Comparison of ENCODE assay signal across 19 cellular contexts in genomic region chr16:58452640-58453039, GRCh38. TPM values are rescaled to one million over a fixed set of nuclear protein-coding genes. Genes with fewer than 3 reads are reported as not detected.
A peak's percentile ranks its signal among the peaks of the same experiment; 100 is the strongest.
DNase-seq lines count a peak whose midpoint lies in the region; ATAC-seq, FAIRE-seq and TF ChIP-seq lines count a peak whose summit lies in the region.
"Had no signal": no experiment of that assay in that cellular context is flagged by ENCODE, and none has a peak within 500 bp of the region (broad histone marks: within the 10 kb centered on the region; RNA-seq: fewer than 3 reads in every experiment).

No MANE protein-coding gene starts in this region.

- no peak overlapping the region for H3K9ac ChIP-seq in PC-3 (ENCODE audit: low read length)

- H3K79me2 ChIP-seq in PC-3 (ENCODE audit: low read length), result no peaks in the 10 kb centered on the region

- no peaks in the 10 kb centered on the region for H4K20me1 ChIP-seq in PC-3 (ENCODE audit: low read length)

- CTCF ChIA-PET in A549 (lab: Yijun Ruan, JAX), result interaction anchor here (1.1 to 2.8 kb wide), 4 partner anchors 11 to 116 kb away, joined by 3 to 11 read pairs (median 8); no protein-coding TSS in a partner anchor
- CTCF ChIA-PET in PC-3 (lab: Charles Lee), result interaction anchor here (0.8 to 1.1 kb wide), 3 partner anchors 43 to 115 kb away, joined by 3 to 5 read pairs (median 3); no protein-coding TSS in a partner anchor
- CTCF ChIA-PET in Calu3 (lab: Charles Lee), result interaction anchor here (0.8 kb wide), 1 partner anchor 15 kb away, joined by 3 read pairs; no protein-coding TSS in a partner anchor

- BruUV-seq in PC-3 (replicated peaks; lab: Mats Ljungman, UMichigan), result no TSS peak
- no TSS peak for BruUV-seq in Calu3 (replicated peaks; lab: Mats Ljungman, UMichigan)

- H3K4me1 ChIP-seq in A549 (peaks cover 49% of the 10 kb centered on the region), PC-3 (ENCODE audit: insufficient read depth, low read length) (peaks cover 18% of the 10 kb centered on the region), uterus (peaks cover 4 to 12% of the 10 kb centered on the region in 2 donors)

- TF ChIP-seq CTCF in A549 (IDR thresholded peaks at IDR 0.05), result no peak
- no peak for TF ChIP-seq CTCF in PC-3 (conservative IDR thresholded peaks at IDR 0.05; ENCODE audit: low read depth, low read length)
- no peak for TF ChIP-seq CTCF in uterus (IDR thresholded peaks at IDR 0.05)
- no peak for TF ChIP-seq CTCF in Calu3 (IDR thresholded peaks at IDR 0.05; ENCODE audit: unreplicated experiment)

- FAIRE-seq in A549 (lab: Jason Lieb, UNC), result no peak
- FAIRE-seq: A204.1, HTR-8/SVneo had no signal

- H3F3A ChIP-seq in PC-3 (ENCODE audit: low read length, unreplicated experiment), result no peaks in the 10 kb centered on the region

- no peaks in the 10 kb centered on the region for H3K36me3 Mint-ChIP-seq in Calu3 (ENCODE audit: insufficient read depth, unreplicated experiment)

- no peak overlapping the region for H3K4me3 ChIP-seq in A549
- no peak overlapping the region for H3K4me3 ChIP-seq in PC-3 (ENCODE audit: low read length)
- H3K4me3 ChIP-seq in uterus, result no peak overlapping the region

- H3K27ac ChIP-seq in A549 (peak overlapping the region; percentile 61 to 69), PC-3 (ENCODE audit: low read length) (0 out of 2 replicates have a peak overlapping the region, but pooled peaks have one; percentile 7), epithelial cell of prostate (peak overlapping the region; percentile 32), uterus (peak overlapping the region; percentile 76 to 77)
- H3K27ac ChIP-seq: C4-2B had no signal

- H3K4me2 ChIP-seq in A549 (peak overlapping the region; percentile 64), PC-3 (ENCODE audit: low read length) (no peak overlapping the region)

- ATAC-seq in A549 (no peak), PC-3 (no peak)

- 80% methylated on average over 3 of the region's 3 CpGs for WGBS in A549 (ENCODE audit: missing lambda C conversion rate)

- TF ChIP-seq POLR2A in A549 (IDR thresholded peaks at IDR 0.05; ENCODE audit: low read length), result no peak
- no peak for TF ChIP-seq POLR2A in uterus (IDR thresholded peaks at IDR 0.05)

- POLR2A ChIA-PET in A549 (lab: Yijun Ruan, JAX), result interaction anchor here (0.7 kb wide), 1 partner anchor 60 kb away, joined by 3 read pairs; the partner anchor contains the start of gene GINS3
- POLR2A ChIA-PET in PC-3 (lab: Charles Lee; ENCODE audit: unreplicated experiment), result interaction anchor here (0.6 kb wide), 1 partner anchor 203 kb away, joined by 4 read pairs; a partner anchor contains a TSS

- TF ChIP-seq EP300 in A549 (IDR thresholded peaks at IDR 0.05), result no peak

- H3K27me3 Mint-ChIP-seq in Calu3 (ENCODE audit: unreplicated experiment), result peaks cover 89% of the 10 kb centered on the region

- no peak overlapping the region for H3K27ac Mint-ChIP-seq in Calu3 (ENCODE audit: unreplicated experiment)
- H3K27ac Mint-ChIP-seq: CD4-positive, alpha-beta T cell; HFFc6; IgD-negative memory B cell had no signal

- no peaks in the 10 kb centered on the region for H3K36me3 ChIP-seq in PC-3 (ENCODE audit: low read depth, low read length)
- no peaks in the 10 kb centered on the region for H3K36me3 ChIP-seq in uterus

- no peaks in the 10 kb centered on the region for H3K9me2 ChIP-seq in PC-3 (replicated peaks; ENCODE audit: low read length)

- DNase-seq in A549 (ENCODE audit: low read depth in 1 of 2, low spot score in 1 of 2) (no peak), PC-3 (no peak), epithelial cell of prostate (ENCODE audit: low read depth, low spot score) (no peak), uterus (no peak), DMS153 (lab: John Stamatoyannopoulos, UW) (no peak), Calu3 (no peak)
- DNase-seq in activated CD4-positive, alpha-beta T cell treated with anti-CD3 and anti-CD28 coated beads, Interleukin-2, amount 50 U/mL, for 4 hours, result no peak
- DNase-seq: AML-193; CD4-positive, alpha-beta T cell; DMS79 treated with DMSO at 0.1 percent for 48 hours; GF-D8; GOT3; H7 had no signal

- no peaks in the 10 kb centered on the region for H3K9me3 ChIP-seq in A549
- H3K9me3 ChIP-seq in PC-3 (ENCODE audit: low read length), result no peaks in the 10 kb centered on the region
- H3K9me3 ChIP-seq in uterus, result no peaks in the 10 kb centered on the region
- H3K9me3 ChIP-seq: Caco-2 had no signal

- H3K4me3 Mint-ChIP-seq in Calu3 (ENCODE audit: low read depth, unreplicated experiment), result no peak overlapping the region
- H3K4me3 Mint-ChIP-seq: CD4-positive, alpha-beta T cell; HFFc6; IgD-negative memory B cell had no signal

- no peaks in the 10 kb centered on the region for H3K9me3 Mint-ChIP-seq in Calu3 (ENCODE audit: low read depth, unreplicated experiment)
- H3K9me3 Mint-ChIP-seq: CD4-positive, alpha-beta T cell; HFFc6; IgD-negative memory B cell had no signal

- H2AFZ ChIP-seq in PC-3 (ENCODE audit: low read length), result no peak overlapping the region

- intact Hi-C loops in PC-3 (cut with micrococcal nuclease), result no loop called here
- intact Hi-C loops in uterus (cut with DNase I; ENCODE audit: low total_unique reads), result no loop called here
- intact Hi-C loops in Calu3 (cut with micrococcal nuclease; ENCODE audit: unreplicated experiment), result no loop called here

- TF ChIP-seq RAD21 in A549 (conservative IDR thresholded peaks at IDR 0.05 in 1 of 2, IDR thresholded peaks at IDR 0.05 in 1 of 2), result no peak

- H3K4me1 Mint-ChIP-seq in Calu3 (ENCODE audit: low read depth, unreplicated experiment), result peaks cover 6% of the 10 kb centered on the region

- H3K27me3 ChIP-seq in PC-3 (ENCODE audit: low read length), result no peaks in the 10 kb centered on the region
- H3K27me3 ChIP-seq in uterus, result no peaks in the 10 kb centered on the region

TF ChIP-seq in A549, 52 proteins besides CTCF, POLR2A, EP300 and RAD21:
- TF ChIP-seq EHF (CRISPR knock-in tag; IDR thresholded peaks at IDR 0.05) (no peak), CHD2 (IDR thresholded peaks at IDR 0.05; ENCODE audit: low read length, partially characterized antibody) (no peak), BHLHE40 (IDR thresholded peaks at IDR 0.05; ENCODE audit: low read depth, low read length) (no peak), KDM1A (IDR thresholded peaks at IDR 0.05; ENCODE audit: low read depth) (peak; percentile 59; the same call in 1 of the 2 replicates), HOXB5 (CRISPR knock-in tag; IDR thresholded peaks at IDR 0.05) (no peak), RARB (CRISPR knock-in tag; IDR thresholded peaks at IDR 0.05) (no peak), HMGXB4 (CRISPR knock-in tag; IDR thresholded peaks at IDR 0.05; ENCODE audit: borderline replicate concordance) (no peak)
TF ChIP-seq in A549: peak in this region for 1.

RNA-seq across cellular contexts. Expression of gene NDRG4, which starts 47.3 kb away (rescaled TPM):
- polyA plus RNA-seq in A549 (2011; rRNA removed), result 8.1 and 10.8 TPM in 2 replicates
- polyA plus RNA-seq in A549 (2012; cell fraction: cytosol; rRNA removed), result 14.4 and 20.8 TPM in 2 replicates
- polyA plus RNA-seq in A549 (2012; cell fraction: nucleus; rRNA removed), result 44.1 and 54.8 TPM in 2 replicates
- polyA plus RNA-seq in A549 (2017; fragmentation: RNase III; extraction: RNeasy Plus Mini Kit Qiagen cat#74134 plus additional on column Dnase treatment), result 16.3 to 22.8 TPM (median 21.3 TPM) in 3 replicates
- 20.3 and 29.0 TPM in 2 replicates for polyA minus RNA-seq in A549 (2011; rRNA and poly(A)+ RNA removed)
- total RNA-seq in PC-3 (2014; rRNA removed), result 14.2 and 26.6 TPM in 2 replicates
- 10 to 100 TPM; 16.0 to 89.4 (median 56.1) TPM for total RNA-seq in uterus
- 4.9 and 6.1 TPM in 2 replicates for total RNA-seq in Calu3 (2022)

Comparison
In these comparisons a context has a peak if more than half of its experiments do, and no peak if none do; other contexts are left out.
1. H3K27ac ChIP-seq: peak in every context shown above with its lines; median percentile 76 in uterus; 65 in A549; 32 in epithelial cell of prostate; 7 in PC-3.